20 cellular contexts compared by ENCODE assay signal in genomic region chr6:87799651-87800050, GRCh38.
DNase-seq lines count a peak whose midpoint lies in the region; ATAC-seq and TF ChIP-seq lines count a peak whose summit lies in the region.
"Had no signal": no experiment of that assay in that cellular context is flagged by ENCODE, and none has a peak within 500 bp of the region (broad histone marks: within the 10 kb centered on the region; RNA-seq: fewer than 3 reads in every experiment).

No MANE protein-coding gene starts in this region.

- ATAC-seq in GM19372 (IDR thresholded peaks at IDR 0.05; ENCODE audit: low read depth, unreplicated experiment) (peak; percentile 46), HG03378 (IDR thresholded peaks at IDR 0.05; ENCODE audit: unreplicated experiment) (peak; percentile 44)
- ATAC-seq: CD8-positive, alpha-beta T cell; SK-N-SH treated with all-trans-retinoic acid at 6 μM for 48 hours had no signal

- H3K79me2 ChIP-seq in osteoblast (ENCODE audit: insufficient read depth, low read length), result no peaks in the 10 kb centered on the region

- no peak for TF ChIP-seq CTCF in GM06990 (IDR thresholded peaks at IDR 0.05; ENCODE audit: insufficient read depth, low read length, poor library complexity, severe bottlenecking)
- TF ChIP-seq CTCF in osteoblast (IDR thresholded peaks at IDR 0.05; ENCODE audit: extremely low read depth, low read depth, low read length), result no peak

- no peaks in the 10 kb centered on the region for H4K20me1 ChIP-seq in osteoblast (ENCODE audit: insufficient read depth, low read length)

- no peak overlapping the region for H2AFZ ChIP-seq in osteoblast (ENCODE audit: low read length)

- DNase-seq in GM06990 (ENCODE audit: extremely low read depth, insufficient read length) (peak; percentile 48), SW480 (ENCODE audit: low spot score) (peak; percentile 25), activated gamma-delta T cell (lab: John Stamatoyannopoulos, UW) (no peak), NCI-H1694 treated with DMSO at 0.1 percent for 48 hours (lab: John Stamatoyannopoulos, UW) (no peak), DMS 273 treated with DMSO at 0.1 percent for 48 hours (lab: John Stamatoyannopoulos, UW) (no peak), osteoblast (ENCODE audit: insufficient read length, low spot score, missing footprints) (no peak)
- DNase-seq: amygdala; CD8-positive, alpha-beta T cell; endodermal cell; Kasumi-1; left lung; NCI-H524 treated with DMSO at 0.1 percent for 48 hours; stimulated activated CD4-positive, alpha-beta T cell treated with anti-CD3 and anti-CD28 coated beads, Interleukin-12 subunit alpha, Interleukin-12 subunit beta, amount 100 ng/mL, for 4 hours; stomach had no signal

- no peaks in the 10 kb centered on the region for H3K4me1 ChIP-seq in osteoblast (ENCODE audit: insufficient read depth, low read length)
- H3K4me1 ChIP-seq: vagina had no signal

- H3K27me3 ChIP-seq in GM06990 (replicated peaks; ENCODE audit: control insufficient read depth, insufficient read depth, low read length), result no peaks in the 10 kb centered on the region
- peaks cover 10% of the 10 kb centered on the region for H3K27me3 ChIP-seq in osteoblast (ENCODE audit: insufficient read depth, low read length)
- H3K27me3 ChIP-seq: left lung, Peyer's patch, stomach, vagina had no signal

- no peaks in the 10 kb centered on the region for H3K9me3 ChIP-seq in osteoblast (ENCODE audit: low read depth, low read length)
- H3K9me3 ChIP-seq: HAP-1, left lung, Peyer's patch, stomach, vagina had no signal

- no peak overlapping the region for H3K27ac ChIP-seq in osteoblast (ENCODE audit: low read depth, low read length)
- H3K27ac ChIP-seq: left lung, stomach, vagina had no signal

- H3K36me3 ChIP-seq in GM06990 (ENCODE audit: control insufficient read depth, insufficient read depth, low read length), result no peaks in the 10 kb centered on the region
- H3K36me3 ChIP-seq in osteoblast (ENCODE audit: insufficient read depth, low read length), result no peaks in the 10 kb centered on the region
- H3K36me3 ChIP-seq: HAP-1, left lung, Peyer's patch, stomach, vagina had no signal

- H3K4me2 ChIP-seq in osteoblast (ENCODE audit: insufficient read depth, low read length), result no peak overlapping the region

- H3K4me3 ChIP-seq in GM06990 (replicated peaks; ENCODE audit: low read depth, low read length) (no peak overlapping the region), osteoblast (ENCODE audit: insufficient read depth, low read length) (no peak overlapping the region)
- H3K4me3 ChIP-seq: HAP-1, left lung, stomach, vagina had no signal

Comparison
In these comparisons a context has a peak if more than half of its experiments do, and no peak if none do; other contexts are left out.
1. DNase-seq: peak in GM06990 (single experiment) and SW480 (single experiment); none in activated gamma-delta T cell (single experiment), NCI-H1694 treated with DMSO at 0.1 percent for 48 hours (single experiment), DMS 273 treated with DMSO at 0.1 percent for 48 hours (single experiment) and osteoblast (single experiment).